ENCODE assay signal across 19 cellular contexts in the genomic region with DNA sequence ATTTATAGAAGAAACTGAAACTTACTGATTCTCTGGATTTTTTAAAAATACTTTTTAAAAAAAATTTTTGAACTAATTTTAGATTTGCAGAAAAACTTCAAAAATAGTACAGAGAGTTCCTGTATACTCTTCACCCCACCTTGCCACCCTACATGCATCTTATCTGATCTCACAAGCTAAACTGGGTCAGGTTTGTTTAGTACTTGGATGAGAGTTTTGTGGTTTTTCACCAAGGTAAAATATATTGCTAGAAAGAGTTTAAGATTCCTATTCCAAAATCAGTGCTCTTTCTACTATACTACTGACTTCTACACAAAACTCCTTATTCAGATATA.
DNase-seq lines count a peak whose midpoint lies in the region; ATAC-seq lines count a peak whose summit lies in the region.
"Had no signal": no experiment of that assay in that cellular context is flagged by ENCODE, and none has a peak within 500 bp of the region (broad histone marks: within the 10 kb centered on the region; RNA-seq: fewer than 3 reads in every experiment).

No MANE protein-coding gene starts in this region.

- H3K36me3 ChIP-seq in BLaER1 treated with 17β-estradiol and CSF1 and Interleukin-3, amounts not matched to agents 10 nM and 100 nM: peaks cover 0 to 13% (median 5%) of the 10 kb centered on the region in 11 experiments; a peak in 10 of 22 replicates
- H3K36me3 ChIP-seq: thoracic aorta had no signal

- no peak for DNase-seq in activated CD8-positive, alpha-beta T cell treated with anti-CD3 and anti-CD28 coated beads, Interleukin-2, amount 10 ng/mL, durations not matched to agents 7 days and 5 days
- DNase-seq in SW 1271 (lab: John Stamatoyannopoulos, UW): no peak
- no peak for DNase-seq in KBM-7
- DNase-seq in NOMO-1 (lab: John Stamatoyannopoulos, UW; ENCODE audit: unreplicated experiment in 2 of 2): no peak
- no peak for DNase-seq in activated CD4-positive, alpha-beta T cell treated with anti-CD3 and anti-CD28 coated beads for 48 hours
- DNase-seq: anterior cingulate cortex; cortex of kidney; DMS79; Kasumi-1; left colon; NCI-H446 treated with DMSO at 0.1 percent for 48 hours; PC-3; stimulated activated CD4-positive, alpha-beta T cell treated with anti-CD3 and anti-CD28 coated beads, Interleukin-12 subunit alpha, Interleukin-12 subunit beta, amount 100 ng/mL, for 4 hours had no signal

- H3K36me3 Mint-ChIP-seq in activated CD8-positive, alpha-beta T cell treated with anti-CD3 and anti-CD28 coated beads, Interleukin-2, amount 10 ng/mL, durations not matched to agents 7 days and 5 days (ENCODE audit: low read depth): peaks cover 16% of the 10 kb centered on the region

- H3K9me3 Mint-ChIP-seq in activated CD8-positive, alpha-beta T cell treated with anti-CD3 and anti-CD28 coated beads, Interleukin-2, amount 10 ng/mL, durations not matched to agents 7 days and 5 days (ENCODE audit: insufficient read depth): peaks cover 15% of the 10 kb centered on the region

- H3K4me3 ChIP-seq in BLaER1 treated with 17β-estradiol and CSF1 and Interleukin-3, amounts not matched to agents 10 nM and 100 nM: no peak overlapping the region
- H3K4me3 ChIP-seq: hepatocyte, thoracic aorta had no signal

- H3K27ac ChIP-seq in BLaER1 treated with 17β-estradiol and CSF1 and Interleukin-3, amounts not matched to agents 10 nM and 100 nM: no peak overlapping the region
- H3K27ac ChIP-seq: hepatocyte, thoracic aorta, VCaP had no signal

- H3K27ac Mint-ChIP-seq in activated CD8-positive, alpha-beta T cell treated with anti-CD3 and anti-CD28 coated beads, Interleukin-2, amount 10 ng/mL, durations not matched to agents 7 days and 5 days: no peak overlapping the region

- peak; percentile 80 for ATAC-seq in GM18502 (IDR thresholded peaks at IDR 0.05; ENCODE audit: poor library complexity, unreplicated experiment)
- peak; percentile 59 for ATAC-seq in HG02852 (IDR thresholded peaks at IDR 0.05; ENCODE audit: unreplicated experiment)
- ATAC-seq in activated CD8-positive, alpha-beta T cell treated with anti-CD3 and anti-CD28 coated beads, Interleukin-2, amount 10 ng/mL, durations not matched to agents 7 days and 5 days: peak; percentile 78
- ATAC-seq: left colon, PC-3 had no signal

- H3K27me3 Mint-ChIP-seq in activated CD8-positive, alpha-beta T cell treated with anti-CD3 and anti-CD28 coated beads, Interleukin-2, amount 10 ng/mL, durations not matched to agents 7 days and 5 days (ENCODE audit: low read depth): no peaks in the 10 kb centered on the region

- in situ Hi-C loops in KBM-7 (cut with MboI; ENCODE audit: low pct_unique_long_range_greater_than_20kb, low sequenced_read_pairs): no loop called here

- no peaks in the 10 kb centered on the region for H3K27me3 ChIP-seq in BLaER1 treated with 17β-estradiol and CSF1 and Interleukin-3, amounts not matched to agents 10 nM and 100 nM
- H3K27me3 ChIP-seq: hepatocyte had no signal

- H3K9ac ChIP-seq in BLaER1 treated with 17β-estradiol and CSF1 and Interleukin-3, amounts not matched to agents 10 nM and 100 nM: no peak overlapping the region

- no peaks in the 10 kb centered on the region for H4K20me1 ChIP-seq in BLaER1 treated with 17β-estradiol and CSF1 and Interleukin-3, amounts not matched to agents 10 nM and 100 nM

- H3K4me1 Mint-ChIP-seq in activated CD8-positive, alpha-beta T cell treated with anti-CD3 and anti-CD28 coated beads, Interleukin-2, amount 10 ng/mL, durations not matched to agents 7 days and 5 days (ENCODE audit: low read depth): peaks cover 17% of the 10 kb centered on the region

- H3K4me3 Mint-ChIP-seq in activated CD8-positive, alpha-beta T cell treated with anti-CD3 and anti-CD28 coated beads, Interleukin-2, amount 10 ng/mL, durations not matched to agents 7 days and 5 days: no peak overlapping the region

- CTCF ChIA-PET in activated CD8-positive, alpha-beta T cell treated with anti-CD3 and anti-CD28 coated beads, Interleukin-2, amount 10 ng/mL, durations not matched to agents 7 days and 5 days (lab: Charles Lee): interaction anchor here (1.0 to 1.3 kb wide), 3 partner anchors 17 to 193 kb away, joined by 3 read pairs; no protein-coding TSS in a partner anchor

- H3K4me2 ChIP-seq in BLaER1 treated with 17β-estradiol and CSF1 and Interleukin-3, amounts not matched to agents 10 nM and 100 nM: peak overlapping the region in 8 of 11 experiments; percentile 3 to 61 (median 30); a peak in 10 of 22 replicates
- H3K4me2 ChIP-seq: hepatocyte had no signal

- POLR2A ChIA-PET in activated CD8-positive, alpha-beta T cell treated with anti-CD3 and anti-CD28 coated beads, Interleukin-2, amount 10 ng/mL, durations not matched to agents 7 days and 5 days (lab: Charles Lee): interaction anchor here (0.7 to 1.4 kb wide), 2 partner anchors 23 to 57 kb away, joined by 3 to 5 read pairs; no protein-coding TSS in a partner anchor

- H3K4me1 ChIP-seq in BLaER1 treated with 17β-estradiol and CSF1 and Interleukin-3, amounts not matched to agents 10 nM and 100 nM: peaks cover 0 to 17% (median 12%) of the 10 kb centered on the region in 10 experiments; a peak in 18 of 20 replicates

- peaks cover 15 to 25% (median 17%) of the 10 kb centered on the region in 11 experiments for H3K9me3 ChIP-seq in BLaER1 treated with 17β-estradiol and CSF1 and Interleukin-3, amounts not matched to agents 10 nM and 100 nM (replicated peaks in 1 of 11)
- H3K9me3 ChIP-seq: thoracic aorta had no signal
